ENCODE assay signal across 2 cellular contexts in the genomic region with DNA sequence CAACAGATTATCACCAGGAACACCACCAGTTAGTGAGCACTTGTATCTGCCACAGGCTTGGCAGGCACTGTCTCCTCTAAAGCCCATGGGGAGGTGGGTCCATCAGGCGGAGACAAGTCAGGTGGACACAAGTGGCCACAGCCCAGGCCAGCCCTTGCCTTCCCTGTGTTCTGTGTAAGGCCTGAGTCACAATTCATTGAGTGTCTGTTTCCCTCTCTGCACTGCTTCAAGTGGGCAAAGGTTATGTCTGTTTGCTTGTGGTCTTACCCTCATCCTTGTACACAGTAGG.
TF ChIP-seq lines count a peak whose summit lies in the region.

No MANE protein-coding gene starts in this region.

TF ChIP-seq in SK-N-SH, 30 proteins besides CTCF, POLR2A, EP300 and RAD21:
- TF ChIP-seq, protein P1, sequence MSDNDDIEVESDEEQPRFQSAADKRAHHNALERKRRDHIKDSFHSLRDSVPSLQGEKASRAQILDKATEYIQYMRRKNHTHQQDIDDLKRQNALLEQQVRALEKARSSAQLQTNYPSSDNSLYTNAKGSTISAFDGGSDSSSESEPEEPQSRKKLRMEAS (IDR thresholded peaks at IDR 0.05; ENCODE audit: low read depth): no peak
- TF ChIP-seq FOSL2 (IDR thresholded peaks at IDR 0.05; ENCODE audit: borderline replicate concordance, low read depth): no peak
- no peak for TF ChIP-seq NFIC (IDR thresholded peaks at IDR 0.05; ENCODE audit: borderline replicate concordance)
- no peak for TF ChIP-seq EZH2phosphoT487 (IDR thresholded peaks at IDR 0.05; ENCODE audit: borderline replicate concordance, low read depth)
- no peak for TF ChIP-seq MXI1 (IDR thresholded peaks at IDR 0.05; ENCODE audit: low read depth, low read length)
- TF ChIP-seq SIN3A (IDR thresholded peaks at IDR 0.05; ENCODE audit: borderline replicate concordance, low read depth, low read length): no peak
- TF ChIP-seq MEF2A (IDR thresholded peaks at IDR 0.05; ENCODE audit: borderline replicate concordance, low read depth): no peak
- TF ChIP-seq RCOR1 (IDR thresholded peaks at IDR 0.05; ENCODE audit: low read length): no peak
- TF ChIP-seq, protein P2, sequence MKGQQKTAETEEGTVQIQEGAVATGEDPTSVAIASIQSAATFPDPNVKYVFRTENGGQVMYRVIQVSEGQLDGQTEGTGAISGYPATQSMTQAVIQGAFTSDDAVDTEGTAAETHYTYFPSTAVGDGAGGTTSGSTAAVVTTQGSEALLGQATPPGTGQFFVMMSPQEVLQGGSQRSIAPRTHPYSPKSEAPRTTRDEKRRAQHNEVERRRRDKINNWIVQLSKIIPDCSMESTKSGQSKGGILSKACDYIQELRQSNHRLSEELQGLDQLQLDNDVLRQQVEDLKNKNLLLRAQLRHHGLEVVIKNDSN (IDR thresholded peaks at IDR 0.05; ENCODE audit: borderline replicate concordance, low read depth): no peak
- TF ChIP-seq GATA2 (CRISPR knock-in tag; IDR thresholded peaks at IDR 0.05): no peak
- no peak for TF ChIP-seq JUND (IDR thresholded peaks at IDR 0.05)
- no peak for TF ChIP-seq TCF12 (IDR thresholded peaks at IDR 0.05)
- TF ChIP-seq FOXM1 (IDR thresholded peaks at IDR 0.05; ENCODE audit: low read depth): no peak
- TF ChIP-seq FOXJ3 (CRISPR knock-in tag; IDR thresholded peaks at IDR 0.05): no peak

TF ChIP-seq in SK-N-SH treated with all-trans-retinoic acid at 6 μM for 48 hours, 23 proteins besides CTCF, POLR2A, EP300 and RAD21:
- TF ChIP-seq CREB5 (CRISPR knock-in tag; IDR thresholded peaks at IDR 0.05; ENCODE audit: low read depth) (no peak), ZC3H10 (CRISPR knock-in tag; IDR thresholded peaks at IDR 0.05) (no peak), ESRRG (CRISPR knock-in tag; IDR thresholded peaks at IDR 0.05) (no peak), TSHZ2 (CRISPR knock-in tag; IDR thresholded peaks at IDR 0.05) (no peak), TCF4 (CRISPR knock-in tag; IDR thresholded peaks at IDR 0.05; ENCODE audit: borderline replicate concordance) (no peak), ZNF8 (CRISPR knock-in tag; IDR thresholded peaks at IDR 0.05) (no peak), ZNF565 (CRISPR knock-in tag; conservative IDR thresholded peaks at IDR 0.05; ENCODE audit: low read depth) (no peak), TOX (CRISPR knock-in tag; IDR thresholded peaks at IDR 0.05; ENCODE audit: borderline replicate concordance) (no peak), ZFP30 (CRISPR knock-in tag; IDR thresholded peaks at IDR 0.05) (no peak), RARB (CRISPR knock-in tag; IDR thresholded peaks at IDR 0.05) (no peak), ZFP3 (CRISPR knock-in tag; IDR thresholded peaks at IDR 0.05) (no peak), OSR1 (CRISPR knock-in tag; IDR thresholded peaks at IDR 0.05) (no peak), ZNF70 (CRISPR knock-in tag; IDR thresholded peaks at IDR 0.05) (no peak), POU6F1 (CRISPR knock-in tag; IDR thresholded peaks at IDR 0.05; ENCODE audit: borderline replicate concordance, low read depth) (no peak)
- TF ChIP-seq, protein P3, sequence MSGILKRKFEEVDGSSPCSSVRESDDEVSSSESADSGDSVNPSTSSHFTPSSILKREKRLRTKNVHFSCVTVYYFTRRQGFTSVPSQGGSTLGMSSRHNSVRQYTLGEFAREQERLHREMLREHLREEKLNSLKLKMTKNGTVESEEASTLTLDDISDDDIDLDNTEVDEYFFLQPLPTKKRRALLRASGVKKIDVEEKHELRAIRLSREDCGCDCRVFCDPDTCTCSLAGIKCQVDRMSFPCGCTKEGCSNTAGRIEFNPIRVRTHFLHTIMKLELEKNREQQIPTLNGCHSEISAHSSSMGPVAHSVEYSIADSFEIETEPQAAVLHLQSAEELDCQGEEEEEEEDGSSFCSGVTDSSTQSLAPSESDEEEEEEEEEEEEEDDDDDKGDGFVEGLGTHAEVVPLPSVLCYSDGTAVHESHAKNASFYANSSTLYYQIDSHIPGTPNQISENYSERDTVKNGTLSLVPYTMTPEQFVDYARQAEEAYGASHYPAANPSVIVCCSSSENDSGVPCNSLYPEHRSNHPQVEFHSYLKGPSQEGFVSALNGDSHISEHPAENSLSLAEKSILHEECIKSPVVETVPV (CRISPR knock-in tag; IDR thresholded peaks at IDR 0.05): no peak
TF ChIP-seq in SK-N-SH treated with all-trans-retinoic acid at 6 μM for 48 hours: peak in this region for 0.
